In the genomic region with DNA sequence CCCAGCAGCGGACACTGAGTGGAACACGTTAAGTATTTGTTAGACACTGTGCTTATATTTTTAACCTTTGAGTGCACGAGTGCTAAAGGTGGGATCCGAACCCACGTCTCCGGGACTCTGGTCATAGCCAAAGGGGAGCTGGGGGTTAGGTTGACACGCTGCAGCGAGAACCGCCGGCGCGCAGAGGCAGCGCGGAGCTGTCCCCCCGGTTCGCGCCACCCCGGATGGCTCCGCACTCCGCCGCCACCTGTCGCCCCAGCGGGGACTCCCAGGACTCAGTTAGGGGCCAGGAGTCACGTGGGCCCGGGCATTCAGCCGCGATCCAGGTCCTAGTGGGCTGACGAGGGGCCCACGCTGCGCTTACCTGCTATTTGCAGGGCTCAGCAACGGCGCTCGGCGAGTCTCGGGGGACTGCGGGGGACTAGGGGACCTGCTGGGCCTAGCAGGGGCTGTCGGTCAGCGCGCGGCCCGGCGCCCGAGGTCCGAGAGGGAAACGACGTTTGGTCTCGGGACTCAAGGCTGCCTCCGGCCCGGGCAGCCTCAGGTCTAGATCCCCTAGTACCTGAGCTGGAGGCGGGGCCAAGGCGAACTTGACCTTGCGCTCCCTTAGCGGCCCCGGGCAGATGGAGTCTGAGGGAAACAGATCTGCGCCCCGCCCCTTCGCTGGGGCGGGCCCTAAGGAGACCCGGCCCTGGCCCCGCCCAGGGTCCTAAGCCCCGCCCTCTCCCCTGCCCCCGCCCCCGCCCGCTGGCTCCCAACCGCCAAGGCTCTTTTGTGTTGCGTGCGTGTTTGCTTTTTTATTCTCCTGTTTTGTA, we compare ENCODE assay signal across 8 cellular contexts. TPM values are rescaled to one million over a fixed set of nuclear protein-coding genes. Genes with fewer than 3 reads are reported as not detected.
DNase-seq lines count a peak whose midpoint lies in the region; ATAC-seq and TF ChIP-seq lines count a peak whose summit lies in the region.

A gene (minus strand): TSS at position 632 of the 815 bp plus-strand sequence. CDS start 50,248 bp downstream, outside the sequence.

- H3K27me3 ChIP-seq in esophagus muscularis mucosa: no peaks in the 10 kb centered on the region
- H3K27me3 ChIP-seq in mucosa of stomach (ENCODE audit: control insufficient read depth, insufficient read depth, low read length): no peaks in the 10 kb centered on the region

- H3K9ac ChIP-seq in mucosa of stomach (ENCODE audit: low read length): peak within 1 kb of the TSS; percentile 63

- TF ChIP-seq CTCF in AG09319 (IDR thresholded peaks at IDR 0.05; ENCODE audit: low read depth, low read length) (no peak; the same call in 1 of the 2 replicates), esophagus muscularis mucosa (IDR thresholded peaks at IDR 0.05) (peak in 2 of 3 experiments; percentile 12 to 13)

- peak; percentile 16 for DNase-seq in AG09319 (ENCODE audit: extremely low read depth, low read depth)
- peak; percentile 68 for DNase-seq in NCI-H526 treated with DMSO at 0.1 percent for 48 hours (lab: John Stamatoyannopoulos, UW)
- peak; percentile 76 for DNase-seq in activated T-cell treated with anti-CD3 and anti-CD28 coated beads for 48 hours (ENCODE audit: low read depth)
- DNase-seq in esophagus muscularis mucosa (ENCODE audit: extremely low spot score): peak; percentile 94
- peak; percentile 70 for DNase-seq in stimulated activated CD8-positive, alpha-beta memory T cell treated with anti-CD3 and anti-CD28 coated beads, Interleukin-4, amount 100 ng/mL, for 24 hours (ENCODE audit: low read depth)

- H3K4me1 ChIP-seq in esophagus muscularis mucosa (peaks cover 9 to 25% (median 17%) of the 10 kb centered on the region in 4 donors), mucosa of stomach (ENCODE audit: control insufficient read depth, insufficient read depth, low read length) (peaks cover 8% of the 10 kb centered on the region)

- peak within 1 kb of the TSS; percentile 56 to 77 (median 70) for H3K27ac ChIP-seq in esophagus muscularis mucosa (replicated peaks in 1 of 4)

- TF ChIP-seq EP300 in esophagus muscularis mucosa (IDR thresholded peaks at IDR 0.05): no peak

- WGBS in esophagus muscularis mucosa: 4% methylated on average over 15 of the region's 67 CpGs

- peak within 1 kb of the TSS; percentile 67 to 85 (median 70) for H3K4me3 ChIP-seq in esophagus muscularis mucosa
- peak within 1 kb of the TSS; percentile 95 for H3K4me3 ChIP-seq in mucosa of stomach (ENCODE audit: low read length)

- ATAC-seq in GM19043 (IDR thresholded peaks at IDR 0.05; ENCODE audit: low read depth, unreplicated experiment) (peak; percentile 94), HG03378 (IDR thresholded peaks at IDR 0.05; ENCODE audit: unreplicated experiment) (peak; percentile 93)

- no peaks in the 10 kb centered on the region for H3K9me3 ChIP-seq in esophagus muscularis mucosa
- no peaks in the 10 kb centered on the region for H3K9me3 ChIP-seq in mucosa of stomach (ENCODE audit: control insufficient read depth, low read length)

- intact Hi-C loops in esophagus muscularis mucosa (cut with DNase I): no loop called here

- TF ChIP-seq POLR2A in esophagus muscularis mucosa (IDR thresholded peaks at IDR 0.05; ENCODE audit: low read depth): no peak

- H3K36me3 ChIP-seq in esophagus muscularis mucosa (no peaks in the 10 kb centered on the region), mucosa of stomach (ENCODE audit: control insufficient read depth, insufficient read depth, low read length) (no peaks in the 10 kb centered on the region)

RNA-seq across cellular contexts. Expression of the gene that starts here (rescaled TPM):
- 10 to 100 TPM; 10.7 to 15.6 (median 11.4) TPM for total RNA-seq in esophagus muscularis mucosa

Comparison
In these comparisons a context has a peak if more than half of its experiments do, and no peak if none do; other contexts are left out.
1. Peak in every context shown above with its lines: DNase-seq, ATAC-seq, H3K4me3 ChIP-seq and H3K27ac ChIP-seq.
2. DNase-seq: peak in every context shown above with its lines; median percentile 94 in esophagus muscularis mucosa; 76 in activated T-cell treated with anti-CD3 and anti-CD28 coated beads for 48 hours; 70 in stimulated activated CD8-positive, alpha-beta memory T cell treated with anti-CD3 and anti-CD28 coated beads, Interleukin-4, amount 100 ng/mL, for 24 hours; 68 in NCI-H526 treated with DMSO at 0.1 percent for 48 hours; 16 in AG09319.